Comparison of ENCODE assay signal across 22 cellular contexts in the genomic region with DNA sequence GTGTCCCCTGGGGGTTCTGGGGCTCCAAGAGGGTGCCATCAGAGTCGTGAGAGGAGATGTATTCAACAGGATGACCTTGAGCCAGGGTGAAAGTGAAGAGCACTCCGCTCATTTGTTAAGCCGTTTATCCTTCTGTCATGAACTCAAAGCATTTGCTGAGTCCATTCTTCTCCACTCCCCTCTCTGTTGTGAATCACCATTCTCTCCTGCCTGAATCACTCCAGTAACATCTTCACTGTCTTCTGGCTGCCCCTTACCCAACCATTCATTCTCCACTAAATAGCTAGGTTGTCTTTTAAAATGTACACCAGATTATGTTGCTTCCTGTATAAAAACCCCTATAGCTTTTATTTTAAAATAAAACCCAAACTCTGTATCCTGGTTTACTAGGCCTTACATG.
DNase-seq lines count a peak whose midpoint lies in the region.
"Had no signal": no experiment of that assay in that cellular context is flagged by ENCODE, and none has a peak within 500 bp of the region (broad histone marks: within the 10 kb centered on the region; RNA-seq: fewer than 3 reads in every experiment).

No MANE protein-coding gene starts in this region.

- peak; percentile 15 for DNase-seq in EH (ENCODE audit: low read depth)
- peak; percentile 20 for DNase-seq in GM23248
- DNase-seq in skeletal muscle cell (ENCODE audit: low read depth), result peak; percentile 15
- no peak for DNase-seq in COR-L47 (lab: John Stamatoyannopoulos, UW)
- no peak for DNase-seq in NK-92 treated with Interleukin-12 subunit alpha and Interleukin-12 subunit beta, amount 100 ng/mL, for 24 hours (lab: John Stamatoyannopoulos, UW)
- DNase-seq in stimulated activated CD4-positive, alpha-beta T cell treated with anti-CD3 and anti-CD28 coated beads, Interleukin-4, amount 100 ng/mL, for 1 hour, result no peak
- DNase-seq: Calu3; CD8-positive, alpha-beta memory T cell; DND-41; GOT3; HFFc6; KG1; MM.1S; NCI-H2029; NCI-H446 treated with DMSO at 0.1 percent for 48 hours; NCI-H526; SJCRH30; T-cell had no signal

- no peak overlapping the region for H3K9ac ChIP-seq in GM23248

- H3K36me3 ChIP-seq in GM23248 (ENCODE audit: low read depth), result peaks cover 13% of the 10 kb centered on the region; the same call in 1 of the 2 replicates
- H3K36me3 ChIP-seq: HAP-1, SJCRH30 had no signal

- no peak overlapping the region for H2AFZ ChIP-seq in GM23248

- H3K27ac Mint-ChIP-seq in dendritic cell treated with granulocyte-macrophage colony-stimulating factor and Interleukin-4, amounts not matched to agents 40 ng/mL and 50 ng/mL, for 4 days, result peak overlapping the region; percentile 94
- H3K27ac Mint-ChIP-seq: B cell, HFFc6, T-cell had no signal

- H3K4me3 Mint-ChIP-seq in dendritic cell treated with granulocyte-macrophage colony-stimulating factor and Interleukin-4, amounts not matched to agents 40 ng/mL and 50 ng/mL, for 4 days, result no peak overlapping the region
- H3K4me3 Mint-ChIP-seq: B cell; CD14-positive monocyte; CD8-positive, alpha-beta memory T cell; HFFc6; T-cell had no signal

- no peaks in the 10 kb centered on the region for H3K9me3 Mint-ChIP-seq in dendritic cell treated with granulocyte-macrophage colony-stimulating factor and Interleukin-4, amounts not matched to agents 40 ng/mL and 50 ng/mL, for 4 days
- H3K9me3 Mint-ChIP-seq: CD14-positive monocyte; CD8-positive, alpha-beta memory T cell; HFFc6; T-cell had no signal

- peaks cover 100% of the 10 kb centered on the region for H3K36me3 Mint-ChIP-seq in dendritic cell treated with granulocyte-macrophage colony-stimulating factor and Interleukin-4, amounts not matched to agents 40 ng/mL and 50 ng/mL, for 4 days (ENCODE audit: low read depth)

- no peaks in the 10 kb centered on the region for H3K27me3 Mint-ChIP-seq in dendritic cell treated with granulocyte-macrophage colony-stimulating factor and Interleukin-4, amounts not matched to agents 40 ng/mL and 50 ng/mL, for 4 days
- H3K27me3 Mint-ChIP-seq: B cell, T-cell had no signal

- peaks cover 78% of the 10 kb centered on the region for H3K4me1 Mint-ChIP-seq in dendritic cell treated with granulocyte-macrophage colony-stimulating factor and Interleukin-4, amounts not matched to agents 40 ng/mL and 50 ng/mL, for 4 days (ENCODE audit: low read depth)
- H3K4me1 Mint-ChIP-seq: CD8-positive, alpha-beta memory T cell had no signal

- 91 to 93% methylated on average over 3 of the region's 3 CpGs for WGBS in GM23248 (ENCODE audit: low coverage in 1 of 2, low lambda C conversion rate in 2 of 2, missing lambda C conversion rate in 2 of 2), 2 experiments

- no peaks in the 10 kb centered on the region for H3K79me2 ChIP-seq in GM23248 (ENCODE audit: insufficient read depth)

- H3K27ac ChIP-seq in GM23248, result no peak overlapping the region
- H3K27ac ChIP-seq: SJCRH30 had no signal

- no peaks in the 10 kb centered on the region for H3K27me3 ChIP-seq in GM23248 (replicated peaks; ENCODE audit: insufficient read depth)
- H3K27me3 ChIP-seq: SJCRH30 had no signal

- no peaks in the 10 kb centered on the region for H3K9me2 ChIP-seq in GM23248 (ENCODE audit: insufficient read depth)

- no peak overlapping the region for H3K4me2 ChIP-seq in GM23248 (ENCODE audit: unreplicated experiment)

- H3K4me1 ChIP-seq in GM23248 (ENCODE audit: insufficient read depth), result no peaks in the 10 kb centered on the region
- H3K4me1 ChIP-seq: HAP-1, SJCRH30 had no signal

- no peaks in the 10 kb centered on the region for H4K20me1 ChIP-seq in GM23248 (ENCODE audit: insufficient read depth)

- H3K9me3 ChIP-seq in GM23248 (ENCODE audit: low read depth), result no peaks in the 10 kb centered on the region
- H3K9me3 ChIP-seq: HAP-1, SJCRH30 had no signal

- H3K4me3 ChIP-seq in GM23248 (no peak overlapping the region), skeletal muscle cell (ENCODE audit: low read depth, low read length) (no peak overlapping the region)
- H3K4me3 ChIP-seq: HAP-1, SJCRH30 had no signal

- H3F3A ChIP-seq in GM23248 (ENCODE audit: insufficient read depth), result peaks cover 1% of the 10 kb centered on the region; the same call in 1 of the 2 replicates

- intact Hi-C loops in dendritic cell treated with granulocyte-macrophage colony-stimulating factor and Interleukin-4, amounts not matched to agents 40 ng/mL and 50 ng/mL, for 4 days (cut with micrococcal nuclease), result no loop called here

- in situ Hi-C loops in GM23248 (cut with MboI), result no loop called here

Comparison
In these comparisons a context has a peak if more than half of its experiments do, and no peak if none do; other contexts are left out.
1. DNase-seq: peak in EH (single experiment), GM23248 (single experiment) and skeletal muscle cell (single experiment); none in COR-L47 (single experiment), NK-92 treated with Interleukin-12 subunit alpha and Interleukin-12 subunit beta, amount 100 ng/mL, for 24 hours (single experiment) and stimulated activated CD4-positive, alpha-beta T cell treated with anti-CD3 and anti-CD28 coated beads, Interleukin-4, amount 100 ng/mL, for 1 hour (single experiment).